In genomic region chr17:77414811-77415400, GRCh38 we compare ENCODE assay signal across 17 cellular contexts.
"Had no signal": no experiment of that assay in that cellular context is flagged by ENCODE, and none has a peak within 500 bp of the region (broad histone marks: within the 10 kb centered on the region; RNA-seq: fewer than 3 reads in every experiment).

No MANE protein-coding gene starts in this region.

- H3K4me3 ChIP-seq: dorsolateral prefrontal cortex, left ventricle myocardium inferior, mucosa of descending colon, prostate gland, spleen, testis had no signal

- DNase-seq: activated CD4-positive, alpha-beta T cell treated with anti-CD3 and anti-CD28 coated beads, Interleukin-2, amount 50 U/mL, for 48 hours; activated CD4-positive, CD25-positive, alpha-beta regulatory T cell treated with anti-CD3 and anti-CD28 coated beads, Interleukin-2, amount 50 U/mL, for 72 hours; activated effector memory CD4-positive, alpha-beta T cell treated with Interleukin-2 at 50 U/mL for 16 hours; activated naive CD4-positive, alpha-beta T cell treated with anti-CD3 and anti-CD28 coated beads, Interleukin-2, amount 50 U/mL, for 16 hours; activated T-cell treated with anti-CD3 and anti-CD28 coated beads, Interleukin-2, amount 50 U/mL, for 1 hour; dorsolateral prefrontal cortex; erythroblast; hippocampal formation; left ventricle myocardium inferior; mucosa of descending colon; natural killer cell; spleen; stimulated activated naive CD8-positive, alpha-beta T cell treated with anti-CD3 and anti-CD28 coated beads, Interleukin-15, amount 100 ng/mL, for 72 hours; testis had no signal

- H3K4me3 Mint-ChIP-seq: natural killer cell; stimulated activated naive CD8-positive, alpha-beta T cell treated with anti-CD3 and anti-CD28 coated beads, Interleukin-15, amount 100 ng/mL, for 72 hours had no signal

- H3K36me3 ChIP-seq: prostate gland had no signal

- H3K36me3 Mint-ChIP-seq: natural killer cell had no signal

- H3K27ac Mint-ChIP-seq: stimulated activated naive CD8-positive, alpha-beta T cell treated with anti-CD3 and anti-CD28 coated beads, Interleukin-15, amount 100 ng/mL, for 72 hours had no signal

- H3K27me3 ChIP-seq: dorsolateral prefrontal cortex, spleen, testis had no signal

- H3K27ac ChIP-seq: left ventricle myocardium inferior, spleen, testis had no signal

- H3K27me3 Mint-ChIP-seq: stimulated activated naive CD8-positive, alpha-beta T cell treated with anti-CD3 and anti-CD28 coated beads, Interleukin-15, amount 100 ng/mL, for 72 hours had no signal

- ATAC-seq: mucosa of descending colon; natural killer cell; sciatic nerve; stimulated activated naive CD8-positive, alpha-beta T cell treated with anti-CD3 and anti-CD28 coated beads, Interleukin-15, amount 100 ng/mL, for 72 hours had no signal

- H3K9me3 ChIP-seq: mucosa of descending colon, prostate gland, spleen, testis had no signal

- FAIRE-seq: keratinocyte had no signal

- H3K9me3 Mint-ChIP-seq: natural killer cell; stimulated activated naive CD8-positive, alpha-beta T cell treated with anti-CD3 and anti-CD28 coated beads, Interleukin-15, amount 100 ng/mL, for 72 hours had no signal
